ENCODE assay signal across 8 cellular contexts in the genomic region with DNA sequence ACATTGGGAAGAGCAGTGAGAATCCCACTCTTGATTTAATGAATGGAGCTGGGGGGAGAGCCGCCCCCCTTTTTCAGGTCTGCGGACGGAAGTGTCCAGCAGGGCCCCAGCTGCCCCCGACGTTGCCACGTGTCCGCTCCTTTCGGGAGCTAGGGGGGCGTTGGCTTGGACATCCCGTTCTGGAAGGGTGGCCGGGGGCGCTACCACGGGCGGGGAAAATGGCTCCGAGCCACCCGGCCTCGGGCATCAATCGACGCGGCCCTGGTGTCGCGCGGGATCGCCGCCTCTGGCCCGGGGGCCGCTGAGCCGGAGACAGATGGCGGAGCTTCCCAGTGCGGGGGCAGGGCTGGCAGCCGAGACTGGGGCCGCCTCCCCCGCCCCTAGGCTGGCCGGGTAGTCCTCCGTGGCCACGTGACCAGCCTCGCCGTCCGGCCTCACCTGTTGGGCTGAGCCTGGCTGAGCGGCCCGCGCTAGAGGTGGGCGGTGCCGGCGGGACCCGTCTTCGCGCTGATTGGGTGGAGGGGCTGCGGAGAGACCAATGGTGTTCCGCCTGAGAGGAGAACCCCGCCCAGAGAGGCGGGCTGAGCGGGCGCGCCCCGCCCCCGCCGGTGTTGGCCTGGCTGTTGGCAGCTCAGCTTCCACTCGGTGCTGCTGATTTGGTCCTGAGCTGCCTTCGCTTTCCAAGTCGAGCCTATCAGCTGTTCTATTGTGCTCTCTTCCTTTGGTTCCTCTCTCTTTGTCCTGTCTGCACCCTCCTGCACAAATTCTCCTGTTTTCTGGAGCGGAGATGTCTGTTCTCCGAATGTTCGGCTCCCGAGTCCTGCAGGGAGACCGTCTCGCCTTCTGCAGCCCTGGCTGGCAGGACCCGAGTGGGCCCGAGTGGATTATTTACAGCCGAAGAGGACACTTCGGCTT. TPM values are rescaled to one million over a fixed set of nuclear protein-coding genes. Genes with fewer than 3 reads are reported as not detected.
DNase-seq lines count a peak whose midpoint lies in the region; ATAC-seq and TF ChIP-seq lines count a peak whose summit lies in the region.

No MANE protein-coding gene starts in this region.

- no peak overlapping the region for H2AFZ ChIP-seq in HCT116 (ENCODE audit: low read depth, low read length, poor library complexity, severe bottlenecking)

- DNase-seq in HCT116 (ENCODE audit: low read depth, low spot score) (no peak), NCI-H2227 treated with DMSO at 0.1 percent for 48 hours (lab: John Stamatoyannopoulos, UW) (peak; percentile 49), lung (ENCODE audit: low spot score) (peak; percentile 87), UCSD-AML1 (lab: John Stamatoyannopoulos, UW; ENCODE audit: unreplicated experiment) (no peak)
- peak; percentile 93 for DNase-seq in activated CD8-positive, alpha-beta memory T cell treated with anti-CD3 and anti-CD28 coated beads, Interleukin-2, amount 10 ng/mL, durations not matched to agents 7 days and 5 days
- peak; percentile 82 to 89 (median 87) for DNase-seq in effector memory CD8-positive, alpha-beta T cell
- DNase-seq in stimulated activated CD4-positive, alpha-beta T cell treated with anti-CD3 and anti-CD28 coated beads, Interleukin-4, amount 100 ng/mL, for 24 hours = peak; percentile 91

- H3K4me3 Mint-ChIP-seq in activated CD8-positive, alpha-beta memory T cell treated with anti-CD3 and anti-CD28 coated beads, Interleukin-2, amount 10 ng/mL, durations not matched to agents 7 days and 5 days = peak overlapping the region; percentile 74
- peak overlapping the region; percentile 84 to 88 for H3K4me3 Mint-ChIP-seq in effector memory CD8-positive, alpha-beta T cell

- no peaks in the 10 kb centered on the region for H3K9me3 Mint-ChIP-seq in activated CD8-positive, alpha-beta memory T cell treated with anti-CD3 and anti-CD28 coated beads, Interleukin-2, amount 10 ng/mL, durations not matched to agents 7 days and 5 days (ENCODE audit: low read depth)
- H3K9me3 Mint-ChIP-seq in effector memory CD8-positive, alpha-beta T cell = no peaks in the 10 kb centered on the region

- intact Hi-C loops in HCT116 (cut with micrococcal nuclease) = loop anchor here (10.0 kb wide), 2 partner anchors 264 to 616 kb away; no protein-coding TSS in a partner anchor

- H3K27ac Mint-ChIP-seq in activated CD8-positive, alpha-beta memory T cell treated with anti-CD3 and anti-CD28 coated beads, Interleukin-2, amount 10 ng/mL, durations not matched to agents 7 days and 5 days = peak overlapping the region; percentile 25
- no peak overlapping the region for H3K27ac Mint-ChIP-seq in effector memory CD8-positive, alpha-beta T cell

- peaks cover 11% of the 10 kb centered on the region for H3K36me3 Mint-ChIP-seq in activated CD8-positive, alpha-beta memory T cell treated with anti-CD3 and anti-CD28 coated beads, Interleukin-2, amount 10 ng/mL, durations not matched to agents 7 days and 5 days
- peaks cover 25% of the 10 kb centered on the region for H3K36me3 Mint-ChIP-seq in effector memory CD8-positive, alpha-beta T cell (ENCODE audit: insufficient read depth)

- POLR2A ChIA-PET in HCT116 (lab: Charles Lee) = no interaction called here

- H3K4me2 ChIP-seq in BLaER1 treated with 17β-estradiol and CSF1 and Interleukin-3, amounts not matched to agents 10 nM and 100 nM = peak overlapping the region; percentile 90 to 96 (median 92)
- H3K4me2 ChIP-seq in HCT116 (ENCODE audit: low read length) = no peak overlapping the region

- H3K79me2 ChIP-seq in HCT116 (ENCODE audit: insufficient read depth, low read length) = no peaks in the 10 kb centered on the region

- TF ChIP-seq CTCF in HCT116 (IDR thresholded peaks at IDR 0.05 in 2 of 3, conservative IDR thresholded peaks at IDR 0.05 in 1 of 3; ENCODE audit: borderline replicate concordance in 1 of 3, insufficient read depth in 1 of 3, low read depth in 2 of 3, low read length in 2 of 3) (no peak), lung (IDR thresholded peaks at IDR 0.05; ENCODE audit: control extremely low read depth, extremely low read depth) (no peak)

- TF ChIP-seq RAD21 in HCT116 (IDR thresholded peaks at IDR 0.05; ENCODE audit: low read depth) = no peak

- peaks cover 0 to 52% (median 34%) of the 10 kb centered on the region in 11 experiments; a peak in 15 of 22 replicates for H3K36me3 ChIP-seq in BLaER1 treated with 17β-estradiol and CSF1 and Interleukin-3, amounts not matched to agents 10 nM and 100 nM
- no peaks in the 10 kb centered on the region for H3K36me3 ChIP-seq in HCT116 (ENCODE audit: control insufficient read depth in 1 of 2, insufficient read depth in 2 of 2, low read length in 2 of 2)
- H3K36me3 ChIP-seq in lung (ENCODE audit: control insufficient read depth in 2 of 2, insufficient read depth in 2 of 2, low read length in 2 of 2) = no peaks in the 10 kb centered on the region

- H3K27ac ChIP-seq in BLaER1 treated with 17β-estradiol and CSF1 and Interleukin-3, amounts not matched to agents 10 nM and 100 nM = peak overlapping the region in 10 of 11 experiments; percentile 61 to 92 (median 84); a peak in 21 of 22 replicates
- H3K27ac ChIP-seq in HCT116 (ENCODE audit: low read depth, low read length) (no peak overlapping the region), lung (ENCODE audit: low read depth in 1 of 2, low read length in 1 of 2) (peak overlapping the region in 1 of 2 donors; percentile 45)

- peak overlapping the region; percentile 63 to 86 (median 77); a peak in 21 of 22 replicates for H3K9ac ChIP-seq in BLaER1 treated with 17β-estradiol and CSF1 and Interleukin-3, amounts not matched to agents 10 nM and 100 nM
- H3K9ac ChIP-seq in HCT116 (ENCODE audit: low read length) = no peak overlapping the region

- ATAC-seq in HCT116 (peak; percentile 44; the same call in 1 of the 2 replicates), lung (ENCODE audit: insufficient read depth, low FRiP score) (peak; percentile 98)
- peak; percentile 100 for ATAC-seq in activated CD8-positive, alpha-beta memory T cell treated with anti-CD3 and anti-CD28 coated beads, Interleukin-2, amount 10 ng/mL, durations not matched to agents 7 days and 5 days
- ATAC-seq in effector memory CD8-positive, alpha-beta T cell (replicated peaks) = peak; percentile 99

- CTCF ChIA-PET in HCT116 (lab: Charles Lee) = no interaction called here
- CTCF ChIA-PET in activated CD8-positive, alpha-beta memory T cell treated with anti-CD3 and anti-CD28 coated beads, Interleukin-2, amount 10 ng/mL, durations not matched to agents 7 days and 5 days (lab: Charles Lee) = interaction anchor here (1.0 to 1.4 kb wide), 3 partner anchors 8 to 711 kb away, joined by 3 read pairs; a partner anchor contains a TSS

- H3K4me1 Mint-ChIP-seq in activated CD8-positive, alpha-beta memory T cell treated with anti-CD3 and anti-CD28 coated beads, Interleukin-2, amount 10 ng/mL, durations not matched to agents 7 days and 5 days = peaks cover 46% of the 10 kb centered on the region
- H3K4me1 Mint-ChIP-seq in effector memory CD8-positive, alpha-beta T cell (ENCODE audit: low read depth in 2 of 2) = peaks cover 36 to 37% of the 10 kb centered on the region in 2 donors

- H3K27me3 ChIP-seq in BLaER1 treated with 17β-estradiol and CSF1 and Interleukin-3, amounts not matched to agents 10 nM and 100 nM = no peaks in the 10 kb centered on the region
- H3K27me3 ChIP-seq in HCT116 (ENCODE audit: insufficient read depth, low read length) (no peaks in the 10 kb centered on the region), lung (ENCODE audit: control insufficient read depth, insufficient read depth) (no peaks in the 10 kb centered on the region)

- H3K4me3 ChIP-seq in BLaER1 treated with 17β-estradiol and CSF1 and Interleukin-3, amounts not matched to agents 10 nM and 100 nM = peak overlapping the region; percentile 54 to 76 (median 63)
- no peak overlapping the region for H3K4me3 ChIP-seq in HCT116 (replicated peaks in 1 of 2; ENCODE audit: low read depth in 1 of 2, low read length in 2 of 2)
- H3K4me3 ChIP-seq in lung = peak overlapping the region; percentile 35

- H3K9me3 ChIP-seq in BLaER1 treated with 17β-estradiol and CSF1 and Interleukin-3, amounts not matched to agents 10 nM and 100 nM (replicated peaks in 1 of 11) = peaks cover 0 to 19% (median 12%) of the 10 kb centered on the region in 11 experiments; a peak in 14 of 22 replicates
- no peaks in the 10 kb centered on the region for H3K9me3 ChIP-seq in HCT116 (ENCODE audit: control insufficient read depth in 1 of 2, insufficient read depth in 1 of 2, low read depth in 1 of 2, low read length in 2 of 2)
- peaks cover 0 to 8% of the 10 kb centered on the region in 2 donors for H3K9me3 ChIP-seq in lung (ENCODE audit: control insufficient read depth in 2 of 2, insufficient read depth in 1 of 2, low read length in 1 of 2)

- H4K20me1 ChIP-seq in BLaER1 treated with 17β-estradiol and CSF1 and Interleukin-3, amounts not matched to agents 10 nM and 100 nM = peaks cover 0 to 23% (median 19%) of the 10 kb centered on the region in 11 experiments; a peak in 19 of 22 replicates
- no peaks in the 10 kb centered on the region for H4K20me1 ChIP-seq in HCT116 (ENCODE audit: insufficient read depth)

- no TSS peak for BruUV-seq in HCT116 (replicated peaks; lab: Mats Ljungman, UMichigan)

- H3K27me3 Mint-ChIP-seq in activated CD8-positive, alpha-beta memory T cell treated with anti-CD3 and anti-CD28 coated beads, Interleukin-2, amount 10 ng/mL, durations not matched to agents 7 days and 5 days = peaks cover 8% of the 10 kb centered on the region
- H3K27me3 Mint-ChIP-seq in effector memory CD8-positive, alpha-beta T cell = no peaks in the 10 kb centered on the region

- 6 to 8% methylated on average over 56 to 71 of the region's 71 CpGs for WGBS in lung, 2 donors

- H3K4me1 ChIP-seq in BLaER1 treated with 17β-estradiol and CSF1 and Interleukin-3, amounts not matched to agents 10 nM and 100 nM = peaks cover 72 to 97% (median 85%) of the 10 kb centered on the region in 10 experiments
- no peaks in the 10 kb centered on the region for H3K4me1 ChIP-seq in HCT116 (ENCODE audit: control insufficient read depth in 1 of 2, insufficient read depth in 2 of 2, low read length in 2 of 2)
- peaks cover 0 to 22% of the 10 kb centered on the region in 2 donors for H3K4me1 ChIP-seq in lung (ENCODE audit: control insufficient read depth in 2 of 2, insufficient read depth in 2 of 2, low read length in 2 of 2)

- RAD21 ChIA-PET in HCT116 (lab: Charles Lee; ENCODE audit: low non-redundant PET in 1 of 2, low total read pairs in 2 of 2, uncharacterized antibody in 2 of 2, unreplicated experiment in 2 of 2) = no interaction called here

- TF ChIP-seq POLR2A in HCT116 (IDR thresholded peaks at IDR 0.05; ENCODE audit: borderline replicate concordance, extremely low read depth, insufficient read depth, insufficient read length) = no peak

- H3K9me2 ChIP-seq in HCT116 (ENCODE audit: insufficient read depth) = no peaks in the 10 kb centered on the region

TF ChIP-seq in HCT116, 20 proteins besides CTCF, POLR2A, EP300 and RAD21:
- no peak for TF ChIP-seq EGR1 (IDR thresholded peaks at IDR 0.05; ENCODE audit: low read depth)

RNA-seq across cellular contexts. Expression of a gene that starts 8.3 kb away (rescaled TPM):
- 2.4 TPM for total RNA-seq in HCT116 (2021; ENCODE audit: unreplicated experiment)
- 0.75 and 0.87 TPM in 2 replicates for polyA plus RNA-seq in HCT116 (2012)
- 10 to 100 TPM in 1 of 2 experiments, 1 to 10 TPM in 1; 6.9 to 24.9 TPM for total RNA-seq in activated CD8-positive, alpha-beta memory T cell treated with anti-CD3 and anti-CD28 coated beads, Interleukin-2, amount 10 ng/mL, durations not matched to agents 7 days and 5 days
- total RNA-seq in lung = 1 to 10 TPM; 4.1 to 6.5 TPM
- polyA plus RNA-seq in lung = 10 to 100 TPM in 1 of 2 donors, under 1 TPM in 1; 0.87 to 14.6 TPM

Comparison
In these comparisons a context has a peak if more than half of its experiments do, and no peak if none do; other contexts are left out.
1. H3K4me3 ChIP-seq: peak in BLaER1 treated with 17β-estradiol and CSF1 and Interleukin-3, amounts not matched to agents 10 nM and 100 nM (10 of 10) and lung (single experiment); none in HCT116 (0 of 2).
2. ATAC-seq: peak in every context shown above with its lines; median percentile 100 in activated CD8-positive, alpha-beta memory T cell treated with anti-CD3 and anti-CD28 coated beads, Interleukin-2, amount 10 ng/mL, durations not matched to agents 7 days and 5 days; 99 in effector memory CD8-positive, alpha-beta T cell; 98 in lung; 44 in HCT116.
3. DNase-seq: peak in NCI-H2227 treated with DMSO at 0.1 percent for 48 hours (single experiment), activated CD8-positive, alpha-beta memory T cell treated with anti-CD3 and anti-CD28 coated beads, Interleukin-2, amount 10 ng/mL, durations not matched to agents 7 days and 5 days (single experiment), effector memory CD8-positive, alpha-beta T cell (3 of 3), lung (single experiment) and stimulated activated CD4-positive, alpha-beta T cell treated with anti-CD3 and anti-CD28 coated beads, Interleukin-4, amount 100 ng/mL, for 24 hours (single experiment); none in HCT116 (single experiment) and UCSD-AML1 (single experiment).